ENCODE assay signal across 1 cellular context in genomic region chr2:109915830-109916229, GRCh38. TPM values are rescaled to one million over a fixed set of nuclear protein-coding genes. Genes with fewer than 3 reads are reported as not detected.
"Had no signal": no experiment of that assay in that cellular context is flagged by ENCODE, and none has a peak within 500 bp of the region (broad histone marks: within the 10 kb centered on the region; RNA-seq: fewer than 3 reads in every experiment).

No MANE protein-coding gene starts in this region.

RNA-seq across cellular contexts. Expression of gene LIMS3, which starts 17.3 kb away (rescaled TPM):
- total RNA-seq: G401 had no signal
